ENCODE assay signal across 35 cellular contexts in the genomic region with DNA sequence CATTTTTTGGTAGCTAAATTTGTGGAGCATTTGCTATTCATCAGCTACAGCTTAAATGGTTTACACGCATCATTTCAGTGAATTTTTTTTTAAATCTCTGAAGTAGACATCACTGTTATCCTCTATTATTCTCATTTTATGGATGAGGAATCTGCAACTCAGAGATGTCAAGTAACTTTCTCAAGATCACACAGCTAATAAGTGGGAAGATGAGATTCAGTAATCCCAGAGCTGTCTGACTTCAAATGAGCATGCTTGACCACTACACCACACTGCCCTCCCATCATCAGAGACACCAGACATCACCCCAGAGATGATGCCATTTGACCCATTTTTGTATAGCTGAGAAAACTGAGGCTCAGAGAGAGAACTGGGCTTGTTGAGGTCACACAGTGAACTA.
"Had no signal": no experiment of that assay in that cellular context is flagged by ENCODE, and none has a peak within 500 bp of the region (broad histone marks: within the 10 kb centered on the region; RNA-seq: fewer than 3 reads in every experiment).

No MANE protein-coding gene starts in this region.

- H3K27ac ChIP-seq: KMS-11 had no signal

- H3K4me2 ChIP-seq: KMS-11 had no signal

- H3K9me3 ChIP-seq: MG63 had no signal

- H3K9ac ChIP-seq: KMS-11 had no signal

- DNase-seq: Karpas-422, Kasumi-1, MG63, MM.1S, MV-4-11, NCI-H1048, NCI-H1092, NCI-H1092 treated with DMSO at 0.1 percent for 48 hours, NCI-H1105, NCI-H1105 treated with DMSO at 0.1 percent for 48 hours, NCI-H1417, NCI-H1417 treated with DMSO at 0.1 percent for 48 hours, NCI-H1436, NCI-H1436 treated with DMSO at 0.1 percent for 48 hours, NCI-H146, NCI-H1694, NCI-H1694 treated with DMSO at 0.1 percent for 48 hours, NCI-H187, NCI-H187 treated with DMSO at 0.1 percent for 48 hours, NCI-H1930, NCI-H2029, NCI-H2029 treated with DMSO at 0.1 percent for 48 hours, NCI-H2081, NCI-H2081 treated with DMSO at 0.1 percent for 48 hours, NCI-H2107, NCI-H2171, NCI-H2171 treated with DMSO at 0.1 percent for 48 hours, NCI-H2227 treated with DMSO at 0.1 percent for 48 hours, NCI-H226, NCI-H345, NCI-H446, NCI-H446 treated with DMSO at 0.1 percent for 48 hours, NCI-H510A, NCI-H510A treated with DMSO at 0.1 percent for 48 hours had no signal

- H3K4me3 ChIP-seq: MG63 had no signal

- H3K27me3 ChIP-seq: MG63 had no signal

- H3K36me3 ChIP-seq: MG63 had no signal
